ENCODE assay signal across 1 cellular context in genomic region chr7:30285531-30286284, GRCh38.
TF ChIP-seq lines count a peak whose summit lies in the region.

No MANE protein-coding gene starts in this region.

TF ChIP-seq in GM12878, 131 proteins besides CTCF, POLR2A, EP300 and RAD21 (continued from another document and continues in another):
- no peak for TF ChIP-seq CUX1 (IDR thresholded peaks at IDR 0.05; ENCODE audit: insufficient replicate concordance, low read depth, low read length)
- no peak for TF ChIP-seq ATF3 (IDR thresholded peaks at IDR 0.05; ENCODE audit: borderline replicate concordance, extremely low read depth, low read depth, low read length)
- no peak for TF ChIP-seq PAX8 (IDR thresholded peaks at IDR 0.05)
- no peak for TF ChIP-seq POU2F2 (IDR thresholded peaks at IDR 0.05; ENCODE audit: borderline replicate concordance, low read depth, low read length)
- TF ChIP-seq SREBF1 (IDR thresholded peaks at IDR 0.05; ENCODE audit: low read length) = no peak
- no peak for TF ChIP-seq TCF7 (IDR thresholded peaks at IDR 0.05; ENCODE audit: borderline replicate concordance)
- TF ChIP-seq WRNIP1 (IDR thresholded peaks at IDR 0.05; ENCODE audit: borderline replicate concordance, low read depth, low read length) = no peak
- 0 out of 2 replicates have a peak, but pooled peaks have one; percentile 30 for TF ChIP-seq TARDBP (IDR thresholded peaks at IDR 0.05; ENCODE audit: borderline replicate concordance)
- TF ChIP-seq EZH2 (IDR thresholded peaks at IDR 0.05; ENCODE audit: borderline replicate concordance, control insufficient read depth, low read depth, low read length) = no peak
- no peak for TF ChIP-seq SIN3A (IDR thresholded peaks at IDR 0.05; ENCODE audit: low read depth, low read length)
- no peak for TF ChIP-seq NFXL1 (IDR thresholded peaks at IDR 0.05; ENCODE audit: borderline replicate concordance)
- no peak for TF ChIP-seq FOS (IDR thresholded peaks at IDR 0.05; ENCODE audit: borderline replicate concordance, extremely low read depth, insufficient read length)
- TF ChIP-seq EED (IDR thresholded peaks at IDR 0.05; ENCODE audit: low read depth) = peak; percentile 61; the same call in 1 of the 2 replicates
- no peak for TF ChIP-seq ATF7 (IDR thresholded peaks at IDR 0.05; ENCODE audit: low read depth)
- TF ChIP-seq CEBPZ (IDR thresholded peaks at IDR 0.05; ENCODE audit: low read depth, low read length) = no peak
- TF ChIP-seq BCLAF1 (IDR thresholded peaks at IDR 0.05) = no peak
- no peak for TF ChIP-seq KAT2A (conservative IDR thresholded peaks at IDR 0.05; ENCODE audit: control insufficient read depth, low read depth, low read length)
- peak in 1 of 2 experiments; percentile 30; a peak in 2 of 4 replicates for TF ChIP-seq BHLHE40 (IDR thresholded peaks at IDR 0.05; ENCODE audit: borderline replicate concordance in 1 of 2, low read depth in 2 of 2, low read length in 1 of 2)
- no peak for TF ChIP-seq SP1 (IDR thresholded peaks at IDR 0.05; ENCODE audit: low read depth, low read length)
- TF ChIP-seq ZNF622 (IDR thresholded peaks at IDR 0.05) = no peak
- no peak for TF ChIP-seq ZNF687 (IDR thresholded peaks at IDR 0.05)
- peak; percentile 72 for TF ChIP-seq MXI1 (IDR thresholded peaks at IDR 0.05; ENCODE audit: low read depth, low read length)
- TF ChIP-seq ATF2 (IDR thresholded peaks at IDR 0.05; ENCODE audit: low read length) = no peak
- no peak for TF ChIP-seq POLR2AphosphoS2 (IDR thresholded peaks at IDR 0.05; ENCODE audit: low read depth, low read length)
- 0 out of 2 replicates have a peak, but pooled peaks have one; percentile 51 for TF ChIP-seq ZBED1 (IDR thresholded peaks at IDR 0.05; ENCODE audit: borderline replicate concordance)
- TF ChIP-seq RAD51 (IDR thresholded peaks at IDR 0.05) = no peak
- TF ChIP-seq SRF (IDR thresholded peaks at IDR 0.05; ENCODE audit: low read depth in 2 of 2, low read length in 2 of 2) = no peak
- no peak for TF ChIP-seq NRF1 (conservative IDR thresholded peaks at IDR 0.05; ENCODE audit: low read depth, low read length)
- TF ChIP-seq ZBTB11 (CRISPR knock-in tag; IDR thresholded peaks at IDR 0.05) = no peak
- no peak for TF ChIP-seq TCF3 (IDR thresholded peaks at IDR 0.05; ENCODE audit: borderline replicate concordance, insufficient read depth, low read depth, low read length)
- TF ChIP-seq TAF1 (IDR thresholded peaks at IDR 0.05; ENCODE audit: borderline replicate concordance, low read depth, low read length) = no peak
- no peak for TF ChIP-seq ZNF24 (IDR thresholded peaks at IDR 0.05)
- no peak for TF ChIP-seq CBX3 (IDR thresholded peaks at IDR 0.05; ENCODE audit: borderline replicate concordance, low read depth)
- TF ChIP-seq RELB (IDR thresholded peaks at IDR 0.05; ENCODE audit: low read depth) = no peak; the same call in 1 of the 2 replicates
